ENCODE assay signal across 3 cellular contexts in genomic region chr5:78065663-78066062, GRCh38.
TF ChIP-seq lines count a peak whose summit lies in the region.

No MANE protein-coding gene starts in this region.

TF ChIP-seq in SK-N-SH, 30 proteins besides CTCF, POLR2A, EP300 and RAD21 (continues in another document):
- TF ChIP-seq NRF1 (IDR thresholded peaks at IDR 0.05; ENCODE audit: low read depth, low read length) (no peak), TCF12 (IDR thresholded peaks at IDR 0.05) (no peak), RFX5 (IDR thresholded peaks at IDR 0.05; ENCODE audit: low read length) (no peak), TEAD4 (IDR thresholded peaks at IDR 0.05; ENCODE audit: borderline replicate concordance, insufficient read depth) (no peak), FOXJ3 (CRISPR knock-in tag; IDR thresholded peaks at IDR 0.05) (no peak), ELF1 (IDR thresholded peaks at IDR 0.05) (no peak), REST (IDR thresholded peaks at IDR 0.05; ENCODE audit: low read depth, low read length) (no peak), CHD2 (IDR thresholded peaks at IDR 0.05; ENCODE audit: low read length, partially characterized antibody) (no peak), MEF2A (IDR thresholded peaks at IDR 0.05; ENCODE audit: borderline replicate concordance, low read depth) (no peak), FOXM1 (IDR thresholded peaks at IDR 0.05; ENCODE audit: low read depth) (no peak), ZBTB33 (IDR thresholded peaks at IDR 0.05; ENCODE audit: borderline replicate concordance, low read depth) (no peak), GABPA (IDR thresholded peaks at IDR 0.05; ENCODE audit: low read depth) (no peak), SIN3A (IDR thresholded peaks at IDR 0.05; ENCODE audit: borderline replicate concordance, low read depth, low read length) (no peak), RXRA (IDR thresholded peaks at IDR 0.05; ENCODE audit: borderline replicate concordance, low read depth) (no peak), GATA2 (CRISPR knock-in tag; IDR thresholded peaks at IDR 0.05) (no peak)
- TF ChIP-seq, protein P1, sequence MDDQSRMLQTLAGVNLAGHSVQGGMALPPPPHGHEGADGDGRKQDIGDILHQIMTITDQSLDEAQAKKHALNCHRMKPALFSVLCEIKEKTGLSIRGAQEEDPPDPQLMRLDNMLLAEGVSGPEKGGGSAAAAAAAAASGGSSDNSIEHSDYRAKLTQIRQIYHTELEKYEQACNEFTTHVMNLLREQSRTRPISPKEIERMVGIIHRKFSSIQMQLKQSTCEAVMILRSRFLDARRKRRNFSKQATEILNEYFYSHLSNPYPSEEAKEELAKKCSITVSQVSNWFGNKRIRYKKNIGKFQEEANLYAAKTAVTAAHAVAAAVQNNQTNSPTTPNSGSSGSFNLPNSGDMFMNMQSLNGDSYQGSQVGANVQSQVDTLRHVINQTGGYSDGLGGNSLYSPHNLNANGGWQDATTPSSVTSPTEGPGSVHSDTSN (IDR thresholded peaks at IDR 0.05), result no peak

TF ChIP-seq in SK-N-SH treated with all-trans-retinoic acid at 6 μM for 48 hours, 23 proteins besides CTCF, POLR2A, EP300 and RAD21:
- TF ChIP-seq ZFP30 (CRISPR knock-in tag; IDR thresholded peaks at IDR 0.05), result no peak
- no peak for TF ChIP-seq TOX (CRISPR knock-in tag; IDR thresholded peaks at IDR 0.05; ENCODE audit: borderline replicate concordance)
- TF ChIP-seq ZNF8 (CRISPR knock-in tag; IDR thresholded peaks at IDR 0.05), result no peak
- TF ChIP-seq RARB (CRISPR knock-in tag; IDR thresholded peaks at IDR 0.05), result no peak
- TF ChIP-seq PATZ1 (CRISPR knock-in tag; IDR thresholded peaks at IDR 0.05; ENCODE audit: borderline replicate concordance), result no peak
- TF ChIP-seq, protein P2, sequence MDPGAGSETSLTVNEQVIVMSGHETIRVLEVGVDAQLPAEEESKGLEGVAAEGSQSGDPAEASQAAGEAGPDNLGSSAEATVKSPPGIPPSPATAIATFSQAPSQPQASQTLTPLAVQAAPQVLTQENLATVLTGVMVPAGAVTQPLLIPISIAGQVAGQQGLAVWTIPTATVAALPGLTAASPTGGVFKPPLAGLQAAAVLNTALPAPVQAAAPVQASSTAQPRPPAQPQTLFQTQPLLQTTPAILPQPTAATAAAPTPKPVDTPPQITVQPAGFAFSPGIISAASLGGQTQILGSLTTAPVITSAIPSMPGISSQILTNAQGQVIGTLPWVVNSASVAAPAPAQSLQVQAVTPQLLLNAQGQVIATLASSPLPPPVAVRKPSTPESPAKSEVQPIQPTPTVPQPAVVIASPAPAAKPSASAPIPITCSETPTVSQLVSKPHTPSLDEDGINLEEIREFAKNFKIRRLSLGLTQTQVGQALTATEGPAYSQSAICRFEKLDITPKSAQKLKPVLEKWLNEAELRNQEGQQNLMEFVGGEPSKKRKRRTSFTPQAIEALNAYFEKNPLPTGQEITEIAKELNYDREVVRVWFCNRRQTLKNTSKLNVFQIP (CRISPR knock-in tag; IDR thresholded peaks at IDR 0.05; ENCODE audit: borderline replicate concordance, low read depth), result no peak
- no peak for TF ChIP-seq CSRNP3 (CRISPR knock-in tag; IDR thresholded peaks at IDR 0.05)
- no peak for TF ChIP-seq ZFP3 (CRISPR knock-in tag; IDR thresholded peaks at IDR 0.05)

TF ChIP-seq in GM12878, 131 proteins besides CTCF, POLR2A, EP300 and RAD21:
- TF ChIP-seq IRF5 (IDR thresholded peaks at IDR 0.05; ENCODE audit: borderline replicate concordance) (no peak), SMC3 (IDR thresholded peaks at IDR 0.05; ENCODE audit: borderline replicate concordance, low read length) (no peak), ZNF622 (IDR thresholded peaks at IDR 0.05) (no peak), DPF2 (IDR thresholded peaks at IDR 0.05) (no peak), TBL1XR1 (IDR thresholded peaks at IDR 0.05; ENCODE audit: low read depth, low read length) (no peak), EGR1 (IDR thresholded peaks at IDR 0.05; ENCODE audit: borderline replicate concordance in 1 of 2, low read depth in 2 of 2, low read length in 2 of 2) (no peak), ESRRA (IDR thresholded peaks at IDR 0.05; ENCODE audit: low read length) (no peak), TCF3 (IDR thresholded peaks at IDR 0.05; ENCODE audit: borderline replicate concordance, insufficient read depth, low read depth, low read length) (no peak), SRF (IDR thresholded peaks at IDR 0.05; ENCODE audit: low read depth in 2 of 2, low read length in 2 of 2) (no peak), NKRF (conservative IDR thresholded peaks at IDR 0.05) (no peak), CHD4 (IDR thresholded peaks at IDR 0.05) (no peak), ZBTB4 (CRISPR knock-in tag; IDR thresholded peaks at IDR 0.05) (no peak), BACH1 (IDR thresholded peaks at IDR 0.05; ENCODE audit: borderline replicate concordance) (no peak), JUNB (IDR thresholded peaks at IDR 0.05) (no peak), SMAD1 (IDR thresholded peaks at IDR 0.05; ENCODE audit: low read depth, partially characterized antibody) (no peak)
